In the genomic region with DNA sequence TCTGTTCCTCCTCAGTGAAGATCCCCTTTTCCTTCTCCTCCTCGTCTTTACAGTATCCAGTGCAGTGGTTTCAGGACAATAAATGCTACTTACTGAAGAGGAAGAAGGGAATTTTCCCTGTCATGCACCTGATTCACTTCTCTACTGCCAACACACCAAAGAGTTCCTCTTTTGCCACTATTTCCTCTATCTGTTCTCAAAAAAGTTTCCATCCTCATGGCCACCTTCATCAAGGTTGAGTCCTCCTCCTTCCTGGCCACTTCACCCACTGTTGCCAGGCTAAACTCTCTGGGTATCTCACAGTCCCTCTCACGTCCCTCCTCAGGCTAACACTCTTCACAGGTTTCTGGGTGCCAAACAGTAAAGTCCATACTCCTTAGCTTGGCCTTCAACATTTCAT, we compare ENCODE assay signal across 12 cellular contexts. TPM values are rescaled to one million over a fixed set of nuclear protein-coding genes. Genes with fewer than 3 reads are reported as not detected.
A peak's percentile ranks its signal among the peaks of the same experiment; 100 is the strongest.
DNase-seq lines count a peak whose midpoint lies in the region; ATAC-seq and TF ChIP-seq lines count a peak whose summit lies in the region.
"Had no signal": no experiment of that assay in that cellular context is flagged by ENCODE, and none has a peak within 500 bp of the region (broad histone marks: within the 10 kb centered on the region; RNA-seq: fewer than 3 reads in every experiment).

No MANE protein-coding gene starts in this region.

- no peaks in the 10 kb centered on the region for H3K36me3 ChIP-seq in lower lobe of right lung
- H3K36me3 ChIP-seq: left ventricle myocardium inferior had no signal

- H3K9me3 Mint-ChIP-seq in natural killer cell treated with Interleukin-12 subunit alpha and Interleukin-12 subunit beta and Interleukin-15 and Interleukin-18, amount 100 ng/mL, for 72 hours: no peaks in the 10 kb centered on the region

- H3K27me3 ChIP-seq in lower lobe of right lung (ENCODE audit: low read depth): no peaks in the 10 kb centered on the region

- H3K27ac Mint-ChIP-seq in natural killer cell treated with Interleukin-12 subunit alpha and Interleukin-12 subunit beta and Interleukin-15 and Interleukin-18, amount 100 ng/mL, for 72 hours: no peak overlapping the region

- DNase-seq in lower lobe of right lung (no peak), COLO668 (lab: John Stamatoyannopoulos, UW; ENCODE audit: unreplicated experiment) (no peak), iPS-NIHi7 (ENCODE audit: extremely low spot score) (no peak), NCI-H748 (lab: John Stamatoyannopoulos, UW; ENCODE audit: unreplicated experiment) (no peak)
- no peak for DNase-seq in natural killer cell treated with Interleukin-12 subunit alpha and Interleukin-12 subunit beta and Interleukin-15 and Interleukin-18, amount 100 ng/mL, for 72 hours (ENCODE audit: low spot score)
- DNase-seq: left ventricle myocardium inferior, substantia nigra had no signal

- no peak overlapping the region for H3K27ac ChIP-seq in lower lobe of right lung
- H3K27ac ChIP-seq: HL-60, left ventricle myocardium inferior had no signal

- ATAC-seq in GM18861 (IDR thresholded peaks at IDR 0.05; ENCODE audit: unreplicated experiment) (peak; percentile 81), GM21737 (IDR thresholded peaks at IDR 0.05; ENCODE audit: unreplicated experiment) (peak; percentile 71), HG03457 (IDR thresholded peaks at IDR 0.05; ENCODE audit: unreplicated experiment) (peak; percentile 66), lower lobe of right lung (peak; percentile 62 to 85)
- ATAC-seq in natural killer cell treated with Interleukin-12 subunit alpha and Interleukin-12 subunit beta and Interleukin-15 and Interleukin-18, amount 100 ng/mL, for 72 hours: no peak

- no peak overlapping the region for H3K4me3 ChIP-seq in lower lobe of right lung
- H3K4me3 ChIP-seq: left ventricle myocardium inferior, skin epidermis had no signal

- no peak for TF ChIP-seq CTCF in lower lobe of right lung (IDR thresholded peaks at IDR 0.05)

- no peaks in the 10 kb centered on the region for H3K9me3 ChIP-seq in lower lobe of right lung
- H3K9me3 ChIP-seq: left ventricle myocardium inferior had no signal

- no peaks in the 10 kb centered on the region for H3K27me3 Mint-ChIP-seq in natural killer cell treated with Interleukin-12 subunit alpha and Interleukin-12 subunit beta and Interleukin-15 and Interleukin-18, amount 100 ng/mL, for 72 hours

- H3K4me3 Mint-ChIP-seq in natural killer cell treated with Interleukin-12 subunit alpha and Interleukin-12 subunit beta and Interleukin-15 and Interleukin-18, amount 100 ng/mL, for 72 hours: no peak overlapping the region

- peaks cover 5% of the 10 kb centered on the region for H3K4me1 ChIP-seq in lower lobe of right lung
- H3K4me1 ChIP-seq: left ventricle myocardium inferior had no signal

- intact Hi-C loops in lower lobe of right lung (cut with DNase I): no loop called here

- H3K36me3 Mint-ChIP-seq in natural killer cell treated with Interleukin-12 subunit alpha and Interleukin-12 subunit beta and Interleukin-15 and Interleukin-18, amount 100 ng/mL, for 72 hours: no peaks in the 10 kb centered on the region

- H3K4me1 Mint-ChIP-seq in natural killer cell treated with Interleukin-12 subunit alpha and Interleukin-12 subunit beta and Interleukin-15 and Interleukin-18, amount 100 ng/mL, for 72 hours (ENCODE audit: low read depth in 2 of 2): peaks cover 7 to 12% of the 10 kb centered on the region in 2 donors

RNA-seq across cellular contexts. Expression of a gene that starts 41.7 kb away (rescaled TPM):
- total RNA-seq in lower lobe of right lung: 25.8 TPM
- total RNA-seq in natural killer cell treated with Interleukin-12 subunit alpha and Interleukin-12 subunit beta and Interleukin-15 and Interleukin-18, amount 100 ng/mL, for 72 hours: 10 to 100 TPM in 1 of 2 donors, 1 to 10 TPM in 1; 8.1 to 10.3 TPM

Comparison
In these comparisons a context has a peak if more than half of its experiments do, and no peak if none do; other contexts are left out.
1. ATAC-seq: peak in GM18861 (single experiment), GM21737 (single experiment), HG03457 (single experiment) and lower lobe of right lung (2 of 2); none in natural killer cell treated with Interleukin-12 subunit alpha and Interleukin-12 subunit beta and Interleukin-15 and Interleukin-18, amount 100 ng/mL, for 72 hours (0 of 2).